9 cellular contexts compared by ENCODE assay signal in genomic region chr16:15041260-15042011, GRCh38. TPM values are rescaled to one million over a fixed set of nuclear protein-coding genes. Genes with fewer than 3 reads are reported as not detected.
DNase-seq lines count a peak whose midpoint lies in the region; ATAC-seq and TF ChIP-seq lines count a peak whose summit lies in the region.
"Had no signal": no experiment of that assay in that cellular context is flagged by ENCODE, and none has a peak within 500 bp of the region (broad histone marks: within the 10 kb centered on the region; RNA-seq: fewer than 3 reads in every experiment).

No MANE protein-coding gene starts in this region.

- H3K9me3 ChIP-seq in ascending aorta = no peaks in the 10 kb centered on the region
- H3K9me3 ChIP-seq in right cardiac atrium (ENCODE audit: control insufficient read depth, low read length) = no peaks in the 10 kb centered on the region

- DNase-seq in G401 (ENCODE audit: low spot score) (peak; percentile 64), ascending aorta (ENCODE audit: low spot score in 2 of 2) (peak; percentile 51 to 89), right cardiac atrium (peak; percentile 91 to 95 (median 95)), sciatic nerve (ENCODE audit: low spot score) (peak; percentile 91), foreskin melanocyte (no peak), NCI-H1930 (lab: John Stamatoyannopoulos, UW) (no peak)
- DNase-seq: activated T-cell treated with anti-CD3 and anti-CD28 coated beads, Interleukin-2, amount 50 U/mL, for 1 hour had no signal

- H3K4me3 ChIP-seq in ascending aorta (no peak overlapping the region), right cardiac atrium (ENCODE audit: low read length) (no peak overlapping the region)

- intact Hi-C loops in ascending aorta (cut with DNase I) = no loop called here
- intact Hi-C loops in right cardiac atrium (cut with DNase I) = no loop called here
- intact Hi-C loops in sciatic nerve (cut with DNase I) = no loop called here

- H3K27me3 ChIP-seq in ascending aorta = no peaks in the 10 kb centered on the region
- no peaks in the 10 kb centered on the region for H3K27me3 ChIP-seq in right cardiac atrium (ENCODE audit: control insufficient read depth, insufficient read depth)

- H3K4me1 ChIP-seq in ascending aorta (peaks cover 0 to 6% of the 10 kb centered on the region in 2 donors), right cardiac atrium (ENCODE audit: control insufficient read depth, insufficient read depth, low read length) (no peaks in the 10 kb centered on the region)

- H3K36me3 ChIP-seq in ascending aorta = peaks cover 50 to 68% of the 10 kb centered on the region in 2 donors

- peak; percentile 6 to 28 (median 14) for TF ChIP-seq CTCF in ascending aorta (IDR thresholded peaks at IDR 0.05)

- WGBS in right cardiac atrium = 32% methylated on average over 16 of the region's 16 CpGs

- peak overlapping the region in 1 of 2 donors; percentile 20 for H3K27ac ChIP-seq in ascending aorta
- H3K27ac ChIP-seq in right cardiac atrium (ENCODE audit: low read length) = no peak overlapping the region

- peak; percentile 98 to 99 for ATAC-seq in right cardiac atrium
- peak; percentile 97 for ATAC-seq in sciatic nerve
- no peak for ATAC-seq in GM19324 (IDR thresholded peaks at IDR 0.05; ENCODE audit: low FRiP score, unreplicated experiment)
- ATAC-seq in HG03139 (IDR thresholded peaks at IDR 0.05; ENCODE audit: unreplicated experiment) = no peak

- in situ Hi-C loops in G401 (cut with HindIII; ENCODE audit: low sequenced_read_pairs) = no loop called here

RNA-seq across cellular contexts. Expression of gene NTAN1, which starts 14.4 kb away (rescaled TPM):
- total RNA-seq in G401 (2014; rRNA removed; shearing (Covaris generic)) = 59.1 and 69.6 TPM in 2 replicates
- total RNA-seq in ascending aorta (77.7 TPM), right cardiac atrium (10 to 100 TPM; 21.4 to 27.9 (median 23.6) TPM), sciatic nerve (47.4 TPM)
- polyA plus RNA-seq in right cardiac atrium = 37.2 TPM

RNA-seq across cellular contexts. Expression of gene RRN3, which starts 52.6 kb away (rescaled TPM):
- total RNA-seq in G401 (2014; rRNA removed; shearing (Covaris generic)) = 23.8 and 25.5 TPM in 2 replicates
- total RNA-seq in ascending aorta (4.8 TPM), right cardiac atrium (10 to 100 TPM; 22.3 to 25.5 (median 24.0) TPM), sciatic nerve (28.8 TPM)
- 13.1 TPM for polyA plus RNA-seq in right cardiac atrium

Comparison
In these comparisons a context has a peak if more than half of its experiments do, and no peak if none do; other contexts are left out.
1. DNase-seq: peak in G401 (single experiment), ascending aorta (2 of 2), right cardiac atrium (3 of 3) and sciatic nerve (single experiment); none in foreskin melanocyte (single experiment) and NCI-H1930 (0 of 2).
2. ATAC-seq: peak in right cardiac atrium (2 of 2) and sciatic nerve (single experiment); none in GM19324 (single experiment) and HG03139 (single experiment).